In genomic region chr19:48632692-48633147, GRCh38 we compare ENCODE assay signal across 10 cellular contexts. TPM values are rescaled to one million over a fixed set of nuclear protein-coding genes. Genes with fewer than 3 reads are reported as not detected.
DNase-seq lines count a peak whose midpoint lies in the region; ATAC-seq, FAIRE-seq and TF ChIP-seq lines count a peak whose summit lies in the region.
"Had no signal": no experiment of that assay in that cellular context is flagged by ENCODE, and none has a peak within 500 bp of the region (broad histone marks: within the 10 kb centered on the region; RNA-seq: fewer than 3 reads in every experiment).

No MANE protein-coding gene starts in this region.

- TF ChIP-seq CTCF in AG10803 (conservative IDR thresholded peaks at IDR 0.05; ENCODE audit: low read length) = no peak; the same call in 1 of the 2 replicates
- peak; percentile 10 to 45 (median 24); a peak in 3 of 6 replicates for TF ChIP-seq CTCF in K562 (IDR thresholded peaks at IDR 0.05 in 2 of 3, conservative IDR thresholded peaks at IDR 0.05 in 1 of 3; ENCODE audit: insufficient read depth in 2 of 3, low read depth in 1 of 3, low read length in 3 of 3)

- no peaks in the 10 kb centered on the region for H3K9me3 ChIP-seq in K562 (replicated peaks; ENCODE audit: control insufficient read depth, insufficient read depth, low read depth, low read length)
- no peaks in the 10 kb centered on the region for H3K9me3 ChIP-seq in mesodermal cell (ENCODE audit: control insufficient read depth, low read length)

- in situ Hi-C loops in K562 (cut with MboI) = no loop called here

- H3K27me3 ChIP-seq in K562 (ENCODE audit: control insufficient read depth in 2 of 2, insufficient read depth in 2 of 2, low read length in 2 of 2) = no peaks in the 10 kb centered on the region

- CTCF ChIA-PET in K562 (lab: Yijun Ruan, JAX; ENCODE audit: low intra/inter-chr PET ratio) = no interaction called here

- no peak overlapping the region for H3K4me3 ChIP-seq in AG10803 (ENCODE audit: low read length)
- no peak overlapping the region for H3K4me3 ChIP-seq in K562
- no peak overlapping the region for H3K4me3 ChIP-seq in mesodermal cell (ENCODE audit: extremely low read depth, insufficient read depth, low read length, poor library complexity, severe bottlenecking)

- peak overlapping the region; percentile 33; the same call in 1 of the 2 replicates for H3K4me2 ChIP-seq in K562 (ENCODE audit: insufficient read depth, low read length)

- H3K9me1 ChIP-seq in K562 (ENCODE audit: control insufficient read depth, insufficient read depth, low read length) = peaks cover 4% of the 10 kb centered on the region

- no peaks in the 10 kb centered on the region for H4K20me1 ChIP-seq in K562 (replicated peaks; ENCODE audit: control insufficient read depth, insufficient read depth, low read length)

- no peak for ATAC-seq in K562
- ATAC-seq in GM18858 (IDR thresholded peaks at IDR 0.05; ENCODE audit: unreplicated experiment) = no peak
- no peak for ATAC-seq in HG03175 (IDR thresholded peaks at IDR 0.05; ENCODE audit: unreplicated experiment)

- peak overlapping the region in 1 of 2 experiments; percentile 33; a peak in 2 of 4 replicates for H3K9ac ChIP-seq in K562 (ENCODE audit: insufficient read depth in 1 of 2, low read depth in 2 of 2, low read length in 2 of 2)

- H3K27ac ChIP-seq in K562 (ENCODE audit: extremely low read depth, low read depth, low read length) (peak overlapping the region; percentile 88; the same call in 2 of the 3 replicates), mesodermal cell (ENCODE audit: low read depth, low read length, severe bottlenecking) (peak overlapping the region; percentile 29)

- BruUV-seq in K562 (replicated peaks; lab: Mats Ljungman, UMichigan) = no TSS peak

- POLR2A ChIA-PET in K562 (lab: Yijun Ruan, JAX) = interaction anchor here (0.7 to 2.4 kb wide), 9 partner anchors 8 to 321 kb away, joined by 3 to 18 read pairs (median 3); partner anchors contain the start of genes RPL18 and SPHK2

- H3K36me3 ChIP-seq in K562 (ENCODE audit: control insufficient read depth, insufficient read depth, low read length) = peaks cover 2% of the 10 kb centered on the region; the same call in 1 of the 3 replicates
- no peaks in the 10 kb centered on the region for H3K36me3 ChIP-seq in mesodermal cell (ENCODE audit: control insufficient read depth, insufficient read depth, low read length)

- TF ChIP-seq POLR2A in K562 (conservative IDR thresholded peaks at IDR 0.05) = no peak

- H3K79me2 ChIP-seq in K562 (ENCODE audit: control insufficient read depth, insufficient read depth, low read length) = peaks cover 9% of the 10 kb centered on the region; the same call in 2 of the 3 replicates

- no peak overlapping the region for H2AFZ ChIP-seq in K562 (ENCODE audit: low read depth, low read length)

- peak; percentile 24 to 53; a peak in 3 of 4 replicates for TF ChIP-seq RAD21 in K562 (CRISPR knock-in tag; conservative IDR thresholded peaks at IDR 0.05 in 1 of 2, IDR thresholded peaks at IDR 0.05 in 1 of 2)

- FAIRE-seq in K562 (lab: Jason Lieb, UNC) = no peak
- FAIRE-seq: H54 had no signal

- peaks cover 33 to 87% of the 10 kb centered on the region in 2 experiments for H3K4me1 ChIP-seq in K562 (replicated peaks in 1 of 2; ENCODE audit: control insufficient read depth in 2 of 2, insufficient read depth in 2 of 2, low read length in 2 of 2)
- peaks cover 23% of the 10 kb centered on the region for H3K4me1 ChIP-seq in mesodermal cell (ENCODE audit: control insufficient read depth, insufficient read depth, low read length, poor library complexity, severe bottlenecking)

- no peak for TF ChIP-seq EP300 in K562 (IDR thresholded peaks at IDR 0.05; ENCODE audit: low read length)

- DNase-seq in AG10803 (ENCODE audit: low read depth) (peak; percentile 54), LHCN-M2 (ENCODE audit: low read depth) (peak; percentile 57), K562 (ENCODE audit: extremely low read depth in 1 of 4, low spot score in 3 of 4) (peak in 1 of 4 experiments; percentile 71), COLO668 (lab: John Stamatoyannopoulos, UW; ENCODE audit: unreplicated experiment) (no peak), cerebellar nuclear complex (lab: John Stamatoyannopoulos, UW) (no peak)
- DNase-seq: NCI-H1930 had no signal

- intact Hi-C loops in K562 (cut with micrococcal nuclease) = no loop called here

RNA-seq across cellular contexts. Expression of gene DBP, which starts 4.5 kb away (rescaled TPM):
- 2.9 and 4.8 TPM in 2 replicates for total RNA-seq in LHCN-M2 (2014; rRNA removed)
- 4.2 TPM for polyA plus RNA-seq in LHCN-M2 (2012)
- 1.9 and 3.2 TPM in 2 replicates for total RNA-seq in K562 (2011; cell fraction: chromatin; rRNA removed; ENCODE audit: low replicate concordance)
- 1.8 and 2.2 TPM in 2 replicates for total RNA-seq in K562 (2011; cell fraction: nucleolus; rRNA removed)
- 2.1 and 3.3 TPM in 2 replicates for total RNA-seq in K562 (2011; cell fraction: nucleoplasm; rRNA removed)
- 3.6 and 5.0 TPM in 2 replicates for total RNA-seq in K562 (2014; rRNA removed)
- 0.96 and 1.1 TPM in 2 replicates for total RNA-seq in K562 (2014; rRNA removed; fragmentation: Illumina TruSeq; extraction: Trizol)
- 3.7 and 3.9 TPM in 2 replicates for total RNA-seq in K562 (2015; rRNA removed; fragmentation: Illumina TruSeq; extraction: Trizol)
- total RNA-seq in K562 (2021) = 2.6 and 5.5 TPM in 2 replicates
- 0.45 and 1.1 TPM in 2 replicates for polyA plus RNA-seq in K562 (2011; rRNA removed)
- 1.0 and 1.3 TPM in 2 replicates for polyA plus RNA-seq in K562 (2011; cell fraction: cytosol; rRNA removed)
- polyA plus RNA-seq in K562 (2011; cell fraction: nucleus; rRNA removed) = 1.2 and 1.5 TPM in 2 replicates
- 4.6 and 5.2 TPM in 2 replicates for polyA plus RNA-seq in K562 (2012)
- polyA plus RNA-seq in K562 (2014; fragmentation: Illumina TruSeq; extraction: Trizol) = 1.8 and 2.1 TPM in 2 replicates
- under 1 TPM; 0.25 to 0.64 TPM for polyA plus RNA-seq in K562 (2014; fragmentation: Nextera tagmentation; extraction: Ambion mirVana)
- polyA plus RNA-seq in K562 (2014; rRNA removed) = 1.6 and 3.8 TPM in 2 replicates
- 0.49 and 0.99 TPM in 2 replicates for polyA minus RNA-seq in K562 (2011; rRNA and poly(A)+ RNA removed)
- 0.38 and 1.8 TPM in 2 replicates for polyA minus RNA-seq in K562 (2011; cell fraction: cytosol; rRNA and poly(A)+ RNA removed)
- polyA minus RNA-seq in K562 (2011; cell fraction: nucleus; rRNA and poly(A)+ RNA removed) = 0.67 and 2.7 TPM in 2 replicates
- 4.5 TPM for polyA plus RNA-seq in mesodermal cell (2013, experiment 1 of 2)
- polyA plus RNA-seq in mesodermal cell (2013, experiment 2 of 2) = 2.7 TPM

RNA-seq across cellular contexts. Expression of gene CA11, which starts 13.3 kb away (rescaled TPM):
- 0.83 and 2.4 TPM in 2 replicates for total RNA-seq in LHCN-M2 (2014; rRNA removed)
- 9.6 TPM for polyA plus RNA-seq in LHCN-M2 (2012)
- 3.6 and 10.9 TPM in 2 replicates for total RNA-seq in K562 (2011; cell fraction: chromatin; rRNA removed; ENCODE audit: low replicate concordance)
- 3.8 and 4.2 TPM in 2 replicates for total RNA-seq in K562 (2011; cell fraction: nucleolus; rRNA removed)
- 4.3 and 8.0 TPM in 2 replicates for total RNA-seq in K562 (2011; cell fraction: nucleoplasm; rRNA removed)
- 19.9 and 37.7 TPM in 2 replicates for total RNA-seq in K562 (2014; rRNA removed)
- 2.4 and 2.9 TPM in 2 replicates for total RNA-seq in K562 (2014; rRNA removed; fragmentation: Illumina TruSeq; extraction: Trizol)
- 7.5 and 8.3 TPM in 2 replicates for total RNA-seq in K562 (2015; rRNA removed; fragmentation: Illumina TruSeq; extraction: Trizol)
- total RNA-seq in K562 (2021) = 14.8 and 16.2 TPM in 2 replicates
- 4.1 and 8.1 TPM in 2 replicates for polyA plus RNA-seq in K562 (2011; rRNA removed)
- 9.2 and 10.8 TPM in 2 replicates for polyA plus RNA-seq in K562 (2011; cell fraction: cytosol; rRNA removed)
- 14.9 and 15.1 TPM in 2 replicates for polyA plus RNA-seq in K562 (2011; cell fraction: nucleus; rRNA removed)
- 23.4 and 24.4 TPM in 2 replicates for polyA plus RNA-seq in K562 (2012)
- polyA plus RNA-seq in K562 (2014; fragmentation: Illumina TruSeq; extraction: Trizol) = 12.7 and 22.5 TPM in 2 replicates
- polyA plus RNA-seq in K562 (2014; fragmentation: Nextera tagmentation; extraction: Ambion mirVana) = 10 to 100 TPM in 1 of 2 experiments, 1 to 10 TPM in 1; 6.3 to 11.5 TPM
- polyA plus RNA-seq in K562 (2014; rRNA removed) = 8.2 and 19.3 TPM in 2 replicates
- 1.7 and 4.4 TPM in 2 replicates for polyA minus RNA-seq in K562 (2011; rRNA and poly(A)+ RNA removed)
- polyA minus RNA-seq in K562 (2011; cell fraction: cytosol; rRNA and poly(A)+ RNA removed) = 4.6 and 5.4 TPM in 2 replicates
- 1.9 and 2.2 TPM in 2 replicates for polyA minus RNA-seq in K562 (2011; cell fraction: nucleus; rRNA and poly(A)+ RNA removed)
- 17.0 TPM for polyA plus RNA-seq in mesodermal cell (2013, experiment 1 of 2)
- 13.7 TPM for polyA plus RNA-seq in mesodermal cell (2013, experiment 2 of 2)

RNA-seq across cellular contexts. Expression of gene SPHK2, which starts 13.4 kb away (rescaled TPM):
- total RNA-seq in LHCN-M2 (2014; rRNA removed) (13.3 and 16.2 TPM in 2 replicates), K562 (2014; rRNA removed) (4.0 and 8.2 TPM in 2 replicates), K562 (2014; rRNA removed; fragmentation: Illumina TruSeq; extraction: Trizol) (2.1 and 2.9 TPM in 2 replicates), K562 (2015; rRNA removed; fragmentation: Illumina TruSeq; extraction: Trizol) (5.4 and 5.5 TPM in 2 replicates), K562 (2021) (13.9 and 15.2 TPM in 2 replicates)
- polyA plus RNA-seq in LHCN-M2 (2012) = 13.0 TPM
- 16.1 and 40.7 TPM in 2 replicates for total RNA-seq in K562 (2011; cell fraction: chromatin; rRNA removed; ENCODE audit: low replicate concordance)
- 26.3 and 31.7 TPM in 2 replicates for total RNA-seq in K562 (2011; cell fraction: nucleolus; rRNA removed)
- total RNA-seq in K562 (2011; cell fraction: nucleoplasm; rRNA removed) = 25.7 and 33.8 TPM in 2 replicates
- polyA plus RNA-seq in K562 (2011; rRNA removed) (2.0 and 3.5 TPM in 2 replicates), K562 (2014; fragmentation: Illumina TruSeq; extraction: Trizol) (2.6 and 6.4 TPM in 2 replicates), K562 (2014; fragmentation: Nextera tagmentation; extraction: Ambion mirVana) (under 1 TPM; 0.10 to 0.17 TPM), K562 (2014; rRNA removed) (9.0 and 10.8 TPM in 2 replicates)
- 2.7 and 9.3 TPM in 2 replicates for polyA plus RNA-seq in K562 (2011; cell fraction: cytosol; rRNA removed)
- polyA plus RNA-seq in K562 (2011; cell fraction: nucleus; rRNA removed) = 11.1 and 18.6 TPM in 2 replicates
- 7.0 and 7.3 TPM in 2 replicates for polyA plus RNA-seq in K562 (2012)
- 2.8 and 3.5 TPM in 2 replicates for polyA minus RNA-seq in K562 (2011; rRNA and poly(A)+ RNA removed)
- 5.3 and 7.7 TPM in 2 replicates for polyA minus RNA-seq in K562 (2011; cell fraction: cytosol; rRNA and poly(A)+ RNA removed)
- 8.6 and 9.6 TPM in 2 replicates for polyA minus RNA-seq in K562 (2011; cell fraction: nucleus; rRNA and poly(A)+ RNA removed)
- 9.4 TPM for polyA plus RNA-seq in mesodermal cell (2013, experiment 1 of 2)
- 8.7 TPM for polyA plus RNA-seq in mesodermal cell (2013, experiment 2 of 2)

RNA-seq across cellular contexts. Expression of gene RPL18, which starts 13.7 kb away (rescaled TPM):
- total RNA-seq in LHCN-M2 (2014; rRNA removed) = 1,651 and 2,205 TPM in 2 replicates
- polyA plus RNA-seq in LHCN-M2 (2012) = 2,831 TPM
- 185 and 358 TPM in 2 replicates for total RNA-seq in K562 (2011; cell fraction: chromatin; rRNA removed; ENCODE audit: low replicate concordance)
- total RNA-seq in K562 (2011; cell fraction: nucleolus; rRNA removed) = 779 and 884 TPM in 2 replicates
- total RNA-seq in K562 (2011; cell fraction: nucleoplasm; rRNA removed) = 712 and 996 TPM in 2 replicates
- total RNA-seq in K562 (2014; rRNA removed) = 2,565 and 3,619 TPM in 2 replicates
- total RNA-seq in K562 (2014; rRNA removed; fragmentation: Illumina TruSeq; extraction: Trizol) = 1,358 and 1,367 TPM in 2 replicates
- 2,022 and 2,084 TPM in 2 replicates for total RNA-seq in K562 (2015; rRNA removed; fragmentation: Illumina TruSeq; extraction: Trizol)
- total RNA-seq in K562 (2021) = 2,028 and 2,113 TPM in 2 replicates
- 1,530 and 1,971 TPM in 2 replicates for polyA plus RNA-seq in K562 (2011; rRNA removed)
- 2,544 and 3,068 TPM in 2 replicates for polyA plus RNA-seq in K562 (2011; cell fraction: cytosol; rRNA removed)
- 847 and 901 TPM in 2 replicates for polyA plus RNA-seq in K562 (2011; cell fraction: nucleus; rRNA removed)
- 2,553 and 4,056 TPM in 2 replicates for polyA plus RNA-seq in K562 (2012)
- 1,653 and 2,262 TPM in 2 replicates for polyA plus RNA-seq in K562 (2014; fragmentation: Illumina TruSeq; extraction: Trizol)
- 100 to 1,000 TPM; 312 to 402 TPM for polyA plus RNA-seq in K562 (2014; fragmentation: Nextera tagmentation; extraction: Ambion mirVana)
- polyA plus RNA-seq in K562 (2014; rRNA removed) = 2,460 and 2,635 TPM in 2 replicates
- polyA minus RNA-seq in K562 (2011; rRNA and poly(A)+ RNA removed) = 413 and 534 TPM in 2 replicates
- polyA minus RNA-seq in K562 (2011; cell fraction: cytosol; rRNA and poly(A)+ RNA removed) = 805 and 1,017 TPM in 2 replicates
- 167 and 323 TPM in 2 replicates for polyA minus RNA-seq in K562 (2011; cell fraction: nucleus; rRNA and poly(A)+ RNA removed)
- 1,420 TPM for polyA plus RNA-seq in mesodermal cell (2013, experiment 1 of 2)
- 1,243 TPM for polyA plus RNA-seq in mesodermal cell (2013, experiment 2 of 2)

RNA-seq across cellular contexts. Expression of gene FAM83E, which starts 17.8 kb away (rescaled TPM):
- total RNA-seq in LHCN-M2 (2014; rRNA removed) (not detected in 2 replicates), K562 (2014; rRNA removed) (0.82 TPM in 1 of 2 replicates, not detected in the other), K562 (2014; rRNA removed; fragmentation: Illumina TruSeq; extraction: Trizol) (0.29 TPM in 1 of 2 replicates, not detected in the other), K562 (2015; rRNA removed; fragmentation: Illumina TruSeq; extraction: Trizol) (0.45 and 0.87 TPM in 2 replicates), K562 (2021) (0.71 and 1.3 TPM in 2 replicates)
- polyA plus RNA-seq in LHCN-M2 (2012) = not detected
- 1.9 and 6.0 TPM in 2 replicates for total RNA-seq in K562 (2011; cell fraction: chromatin; rRNA removed; ENCODE audit: low replicate concordance)
- total RNA-seq in K562 (2011; cell fraction: nucleolus; rRNA removed) = 3.4 and 7.2 TPM in 2 replicates
- total RNA-seq in K562 (2011; cell fraction: nucleoplasm; rRNA removed) = 6.5 and 9.6 TPM in 2 replicates
- polyA plus RNA-seq in K562 (2011; rRNA removed) (0.15 TPM in 2 replicates), K562 (2014; fragmentation: Illumina TruSeq; extraction: Trizol) (not detected in 2 replicates), K562 (2014; fragmentation: Nextera tagmentation; extraction: Ambion mirVana) (not detected), K562 (2014; rRNA removed) (0.04 and 0.19 TPM in 2 replicates)
- polyA plus RNA-seq in K562 (2011; cell fraction: cytosol; rRNA removed) = 0.04 TPM in 1 of 2 replicates, not detected in the other
- 0.18 and 1.2 TPM in 2 replicates for polyA plus RNA-seq in K562 (2011; cell fraction: nucleus; rRNA removed)
- polyA plus RNA-seq in K562 (2012) = 0.13 and 0.14 TPM in 2 replicates
- not detected in 2 replicates for polyA minus RNA-seq in K562 (2011; rRNA and poly(A)+ RNA removed)
- not detected in 2 replicates for polyA minus RNA-seq in K562 (2011; cell fraction: cytosol; rRNA and poly(A)+ RNA removed)
- 2.4 and 4.2 TPM in 2 replicates for polyA minus RNA-seq in K562 (2011; cell fraction: nucleus; rRNA and poly(A)+ RNA removed)
- 0.44 TPM for polyA plus RNA-seq in mesodermal cell (2013, experiment 1 of 2)
- not detected for polyA plus RNA-seq in mesodermal cell (2013, experiment 2 of 2)

Comparison
In these comparisons a context has a peak if more than half of its experiments do, and no peak if none do; other contexts are left out.
1. DNase-seq: peak in AG10803 (single experiment) and LHCN-M2 (single experiment); none in COLO668 (single experiment) and cerebellar nuclear complex (0 of 2).